In the genomic region with DNA sequence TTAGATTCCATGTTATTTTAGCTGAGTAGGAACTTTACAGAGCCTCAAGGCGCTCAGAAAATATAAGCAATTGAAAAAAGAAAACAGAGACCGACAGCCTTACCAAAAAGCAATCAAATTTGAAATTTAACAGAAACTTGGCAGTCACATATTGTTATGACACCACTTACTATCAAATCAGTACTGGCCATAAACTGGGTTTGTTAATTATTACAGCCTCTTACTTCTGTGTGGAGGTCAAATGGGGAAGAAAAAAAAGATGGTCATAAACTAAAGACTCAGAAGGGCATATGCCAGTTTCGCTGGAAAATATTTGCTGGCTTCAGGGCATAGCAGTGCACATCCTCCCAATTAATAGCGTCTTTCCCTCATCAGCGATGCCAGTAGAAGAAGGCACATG, we compare ENCODE assay signal across 1 cellular context.
TF ChIP-seq lines count a peak whose summit lies in the region.

No MANE protein-coding gene starts in this region.

TF ChIP-seq in SK-N-SH treated with all-trans-retinoic acid at 6 μM for 48 hours, 23 proteins besides CTCF, POLR2A, EP300 and RAD21 (continued from another document):
- TF ChIP-seq ZC3H10 (CRISPR knock-in tag; IDR thresholded peaks at IDR 0.05): no peak
- TF ChIP-seq ZFP3 (CRISPR knock-in tag; IDR thresholded peaks at IDR 0.05): no peak
- no peak for TF ChIP-seq ZFP30 (CRISPR knock-in tag; IDR thresholded peaks at IDR 0.05)
TF ChIP-seq in SK-N-SH treated with all-trans-retinoic acid at 6 μM for 48 hours: peak in this region for 0.
